ENCODE assay signal across 16 cellular contexts in genomic region chr13:91805605-91806004, GRCh38.
DNase-seq lines count a peak whose midpoint lies in the region; ATAC-seq and TF ChIP-seq lines count a peak whose summit lies in the region.
"Had no signal": no experiment of that assay in that cellular context is flagged by ENCODE, and none has a peak within 500 bp of the region (broad histone marks: within the 10 kb centered on the region; RNA-seq: fewer than 3 reads in every experiment).

No MANE protein-coding gene starts in this region.

- H4K20me1 ChIP-seq in OCI-LY1 (ENCODE audit: insufficient read depth, low read length) (no peaks in the 10 kb centered on the region), smooth muscle cell (ENCODE audit: low read depth) (no peaks in the 10 kb centered on the region)

- TF ChIP-seq EP300 in upper lobe of left lung (IDR thresholded peaks at IDR 0.05): no peak

- no peaks in the 10 kb centered on the region for H3K36me3 ChIP-seq in heart right ventricle
- no peaks in the 10 kb centered on the region for H3K36me3 ChIP-seq in OCI-LY1 (ENCODE audit: insufficient read depth, low read length)
- H3K36me3 ChIP-seq in brain microvascular endothelial cell (replicated peaks): no peaks in the 10 kb centered on the region
- H3K36me3 ChIP-seq in smooth muscle cell (ENCODE audit: low read depth): no peaks in the 10 kb centered on the region
- no peaks in the 10 kb centered on the region for H3K36me3 ChIP-seq in upper lobe of left lung
- H3K36me3 ChIP-seq: adrenal gland, prostate gland had no signal

- in situ Hi-C loops in brain microvascular endothelial cell (cut with HindIII; ENCODE audit: low pct_ligation_motif_present, low sequenced_read_pairs) (no loop called here), GM13976 (cut with MboI; ENCODE audit: low sequenced_read_pairs, unreplicated experiment) (no loop called here)

- no peak for ATAC-seq in heart right ventricle
- ATAC-seq in left cardiac atrium: no peak
- ATAC-seq in upper lobe of left lung (ENCODE audit: low FRiP score in 2 of 2): no peak
- ATAC-seq: T-cell had no signal

- no peak for TF ChIP-seq POLR2A in upper lobe of left lung (IDR thresholded peaks at IDR 0.05)

- H3K4me2 ChIP-seq in OCI-LY1 (ENCODE audit: low read length) (no peak overlapping the region), smooth muscle cell (no peak overlapping the region)

- no peaks in the 10 kb centered on the region for H3K9me3 ChIP-seq in heart right ventricle
- H3K9me3 ChIP-seq in OCI-LY1 (ENCODE audit: low read length): no peaks in the 10 kb centered on the region
- H3K9me3 ChIP-seq in smooth muscle cell (replicated peaks; ENCODE audit: low read depth): no peaks in the 10 kb centered on the region
- no peaks in the 10 kb centered on the region for H3K9me3 ChIP-seq in upper lobe of left lung
- H3K9me3 ChIP-seq: adrenal gland, prostate gland had no signal

- TF ChIP-seq CTCF in heart right ventricle (IDR thresholded peaks at IDR 0.05): peak in 7 of 9 donors; percentile 11 to 41 (median 21)
- peak; percentile 36 for TF ChIP-seq CTCF in OCI-LY1 (IDR thresholded peaks at IDR 0.05; ENCODE audit: low read length)
- peak; percentile 24 for TF ChIP-seq CTCF in brain microvascular endothelial cell (IDR thresholded peaks at IDR 0.05; ENCODE audit: low read depth, low read length, missing control alignments)
- TF ChIP-seq CTCF in smooth muscle cell (IDR thresholded peaks at IDR 0.05; ENCODE audit: borderline replicate concordance, insufficient read depth, poor library complexity, severe bottlenecking): peak; percentile 30
- no peak for TF ChIP-seq CTCF in GM13976 (IDR thresholded peaks at IDR 0.05; ENCODE audit: borderline replicate concordance, control extremely low read depth, extremely low read depth, insufficient read depth, missing control alignments)
- TF ChIP-seq CTCF in upper lobe of left lung (IDR thresholded peaks at IDR 0.05): no peak

- H3K27ac ChIP-seq in heart right ventricle (no peak overlapping the region), OCI-LY1 (ENCODE audit: low read depth, low read length, poor library complexity, severe bottlenecking) (no peak overlapping the region), brain microvascular endothelial cell (no peak overlapping the region), smooth muscle cell (ENCODE audit: low read depth) (no peak overlapping the region), upper lobe of left lung (no peak overlapping the region)
- H3K27ac ChIP-seq: adrenal gland, prostate gland had no signal

- H3K79me2 ChIP-seq in OCI-LY1 (ENCODE audit: insufficient read depth, low read length) (no peaks in the 10 kb centered on the region), smooth muscle cell (ENCODE audit: low read depth) (no peaks in the 10 kb centered on the region)

- no peaks in the 10 kb centered on the region for H3K27me3 ChIP-seq in heart right ventricle
- no peaks in the 10 kb centered on the region for H3K27me3 ChIP-seq in OCI-LY1 (ENCODE audit: insufficient read depth, low read length)
- no peaks in the 10 kb centered on the region for H3K27me3 ChIP-seq in brain microvascular endothelial cell (replicated peaks)
- no peaks in the 10 kb centered on the region for H3K27me3 ChIP-seq in smooth muscle cell (ENCODE audit: low read depth)
- H3K27me3 ChIP-seq in upper lobe of left lung: no peaks in the 10 kb centered on the region
- H3K27me3 ChIP-seq: adrenal gland had no signal

- no peaks in the 10 kb centered on the region for H3K4me1 ChIP-seq in heart right ventricle
- H3K4me1 ChIP-seq in OCI-LY1 (ENCODE audit: insufficient read depth, low read length, severe bottlenecking): no peaks in the 10 kb centered on the region
- H3K4me1 ChIP-seq in smooth muscle cell (ENCODE audit: low read depth): peaks cover 1% of the 10 kb centered on the region
- no peaks in the 10 kb centered on the region for H3K4me1 ChIP-seq in upper lobe of left lung
- H3K4me1 ChIP-seq: adrenal gland, prostate gland had no signal

- no peaks in the 10 kb centered on the region for H3K9me2 ChIP-seq in OCI-LY1 (ENCODE audit: low read depth, low read length)

- H3K9ac ChIP-seq in OCI-LY1 (ENCODE audit: low read length): no peak overlapping the region
- no peak overlapping the region for H3K9ac ChIP-seq in smooth muscle cell (ENCODE audit: low read depth)

- H2AFZ ChIP-seq in OCI-LY1 (ENCODE audit: low read length): no peak overlapping the region
- H2AFZ ChIP-seq in smooth muscle cell (ENCODE audit: low read depth): no peak overlapping the region

- H3K4me3 ChIP-seq in heart right ventricle: no peak overlapping the region
- H3K4me3 ChIP-seq in OCI-LY1 (ENCODE audit: low read depth, low read length, poor library complexity, severe bottlenecking): no peak overlapping the region
- no peak overlapping the region for H3K4me3 ChIP-seq in brain microvascular endothelial cell (ENCODE audit: low read depth, low read length)
- H3K4me3 ChIP-seq in smooth muscle cell: no peak overlapping the region
- H3K4me3 ChIP-seq in upper lobe of left lung: no peak overlapping the region
- H3K4me3 ChIP-seq: adrenal gland, prostate gland had no signal

- intact Hi-C loops in heart right ventricle (cut with DNase I): no loop called here
- intact Hi-C loops in left cardiac atrium (cut with DNase I): no loop called here

- no peaks in the 10 kb centered on the region for H3F3A ChIP-seq in OCI-LY1 (ENCODE audit: insufficient read depth, low read length)
- no peaks in the 10 kb centered on the region for H3F3A ChIP-seq in smooth muscle cell (ENCODE audit: low read depth)

- WGBS in heart right ventricle, 2 donors: 49 to 56% methylated on average over 1 of the region's 1 CpG
- 85% methylated on average over 1 of the region's 1 CpG for WGBS in smooth muscle cell (ENCODE audit: low lambda C conversion rate)
- WGBS in upper lobe of left lung, 2 donors: 74 to 79% methylated on average over 1 of the region's 1 CpG

- DNase-seq in heart right ventricle (no peak), left cardiac atrium (no peak), brain microvascular endothelial cell (no peak), smooth muscle cell (lab: John Stamatoyannopoulos, UW; ENCODE audit: unreplicated experiment) (no peak), GM13976 (ENCODE audit: low spot score) (no peak), upper lobe of left lung (no peak), NCI-H128 (lab: John Stamatoyannopoulos, UW; ENCODE audit: unreplicated experiment) (no peak)
- DNase-seq: activated CD4-positive, alpha-beta T cell treated with anti-CD3 and anti-CD28 coated beads, Interleukin-2, amount 10 ng/mL, durations not matched to agents 24 days and 14 days; activated T-cell treated with anti-CD3 and anti-CD28 coated beads, Interleukin-2, amount 50 U/mL, for 48 hours; adrenal gland; dermis blood vessel endothelial cell; DMS153; stimulated activated CD4-positive, alpha-beta T cell treated with anti-CD3 and anti-CD28 coated beads, Interleukin-2, amount 100 ng/mL, for 24 hours; T-cell had no signal

Comparison
In these comparisons a context has a peak if more than half of its experiments do, and no peak if none do; other contexts are left out.
1. CTCF ChIP-seq: peak in heart right ventricle (7 of 9), OCI-LY1 (single experiment), brain microvascular endothelial cell (single experiment) and smooth muscle cell (single experiment); none in GM13976 (single experiment) and upper lobe of left lung (0 of 6).